Comparison of ENCODE assay signal across 18 cellular contexts in the genomic region with DNA sequence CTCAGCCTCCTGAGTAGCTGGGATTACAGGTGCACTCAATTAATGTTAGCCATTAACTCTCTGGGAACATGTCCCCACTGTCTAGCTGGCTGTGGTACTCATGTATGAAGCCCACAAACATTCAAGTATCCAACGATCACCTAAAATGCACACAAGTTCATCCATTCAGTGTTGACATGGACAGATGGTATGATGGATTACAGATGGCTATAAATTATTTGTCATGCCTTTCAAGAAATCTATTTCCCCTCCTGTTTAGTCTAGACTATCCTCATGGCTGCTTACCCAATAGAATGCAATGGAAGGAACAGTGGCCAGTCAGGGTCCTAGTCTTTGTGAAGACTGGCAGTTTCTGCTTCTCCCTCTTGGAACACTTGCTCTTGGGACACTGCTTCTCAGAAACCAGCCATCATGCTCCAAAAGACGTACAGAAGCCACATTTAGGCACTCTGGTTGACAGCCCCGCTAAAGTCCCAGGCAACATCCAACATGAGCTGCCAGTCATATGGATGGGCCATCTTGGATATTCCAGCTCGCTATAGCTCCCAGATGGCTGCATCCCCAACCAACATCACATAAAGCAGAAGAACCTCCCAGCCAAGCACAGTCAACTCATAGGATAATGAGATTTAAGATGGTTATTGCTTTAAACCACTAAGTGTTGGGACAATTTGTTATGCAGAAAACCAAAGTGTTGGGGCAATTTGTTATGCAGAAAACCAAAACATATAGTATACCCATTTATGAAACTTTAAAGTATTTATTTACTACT. TPM values are rescaled to one million over a fixed set of nuclear protein-coding genes. Genes with fewer than 3 reads are reported as not detected.
DNase-seq lines count a peak whose midpoint lies in the region; ATAC-seq, FAIRE-seq and TF ChIP-seq lines count a peak whose summit lies in the region.
"Had no signal": no experiment of that assay in that cellular context is flagged by ENCODE, and none has a peak within 500 bp of the region (broad histone marks: within the 10 kb centered on the region; RNA-seq: fewer than 3 reads in every experiment).

No MANE protein-coding gene starts in this region.

- FAIRE-seq in K562 (lab: Jason Lieb, UNC): peak; percentile 11
- peak; percentile 20 for FAIRE-seq in urothelium cell line (lab: Jason Lieb, UNC)
- no peak for FAIRE-seq in H54 (lab: Jason Lieb, UNC)
- FAIRE-seq: H1 had no signal

- H2AFZ ChIP-seq in K562 (ENCODE audit: low read depth, low read length) (no peak overlapping the region), MM.1S (ENCODE audit: low read length) (no peak overlapping the region)

- in situ Hi-C loops in K562 (cut with MboI): no loop called here

- ATAC-seq in heart right ventricle (no peak), K562 (no peak), HG03439 (IDR thresholded peaks at IDR 0.05; ENCODE audit: unreplicated experiment) (no peak)
- ATAC-seq: CD8-positive, alpha-beta T cell had no signal

- H3K9me3 ChIP-seq in heart right ventricle (no peaks in the 10 kb centered on the region), K562 (replicated peaks; ENCODE audit: control insufficient read depth, insufficient read depth, low read depth, low read length) (no peaks in the 10 kb centered on the region), MM.1S (replicated peaks; ENCODE audit: insufficient read depth, low read length) (no peaks in the 10 kb centered on the region)
- H3K9me3 ChIP-seq: BLaER1, HAP-1 had no signal

- TF ChIP-seq RAD21 in K562 (CRISPR knock-in tag; conservative IDR thresholded peaks at IDR 0.05 in 1 of 2, IDR thresholded peaks at IDR 0.05 in 1 of 2): no peak

- no peaks in the 10 kb centered on the region for H4K20me1 ChIP-seq in K562 (replicated peaks; ENCODE audit: control insufficient read depth, insufficient read depth, low read length)
- H4K20me1 ChIP-seq in MM.1S (ENCODE audit: insufficient read depth, low read length): no peaks in the 10 kb centered on the region
- H4K20me1 ChIP-seq: BLaER1 had no signal

- H3K36me3 ChIP-seq in heart right ventricle (no peaks in the 10 kb centered on the region), K562 (ENCODE audit: control insufficient read depth, insufficient read depth, low read length) (no peaks in the 10 kb centered on the region), MM.1S (replicated peaks; ENCODE audit: insufficient read depth, low read length) (no peaks in the 10 kb centered on the region)
- H3K36me3 ChIP-seq: BLaER1, HAP-1 had no signal

- H3K79me2 ChIP-seq in K562 (ENCODE audit: control insufficient read depth, insufficient read depth, low read length) (no peaks in the 10 kb centered on the region), MM.1S (ENCODE audit: low read length) (no peaks in the 10 kb centered on the region)

- POLR2A ChIA-PET in K562 (lab: Yijun Ruan, JAX): interaction anchor here (0.6 kb wide), 2 partner anchors 12 to 226 kb away, joined by 3 read pairs; no protein-coding TSS in a partner anchor

- no peak overlapping the region for H3K9ac ChIP-seq in K562 (ENCODE audit: insufficient read depth in 1 of 2, low read depth in 2 of 2, low read length in 2 of 2)
- no peak overlapping the region for H3K9ac ChIP-seq in MM.1S (ENCODE audit: low read length)
- H3K9ac ChIP-seq: BLaER1 had no signal

- H3K4me2 ChIP-seq in K562 (ENCODE audit: insufficient read depth, low read length) (no peak overlapping the region), MM.1S (ENCODE audit: low read depth, low read length) (no peak overlapping the region)
- H3K4me2 ChIP-seq: BLaER1 had no signal

- no peaks in the 10 kb centered on the region for H3F3A ChIP-seq in MM.1S (ENCODE audit: insufficient read depth, low read length)

- H3K27me3 ChIP-seq in heart right ventricle: peaks cover 0 to 4% (median 0%) of the 10 kb centered on the region in 7 donors
- peaks cover 2 to 55% of the 10 kb centered on the region in 2 experiments; a peak in 3 of 5 replicates for H3K27me3 ChIP-seq in K562 (ENCODE audit: control insufficient read depth in 2 of 2, insufficient read depth in 2 of 2, low read length in 2 of 2)
- peaks cover 13% of the 10 kb centered on the region for H3K27me3 ChIP-seq in MM.1S (replicated peaks; ENCODE audit: insufficient read depth, low read length)
- H3K27me3 ChIP-seq: BLaER1 had no signal

- no TSS peak for BruUV-seq in K562 (replicated peaks; lab: Mats Ljungman, UMichigan)

- H3K27ac ChIP-seq in heart right ventricle (no peak overlapping the region), K562 (ENCODE audit: extremely low read depth, low read depth, low read length) (no peak overlapping the region), MM.1S (ENCODE audit: low read length) (no peak overlapping the region)
- H3K27ac ChIP-seq: BLaER1 had no signal

- WGBS in heart right ventricle, 2 donors: 82 to 84% methylated on average over 4 of the region's 4 CpGs
- 0% methylated on average over 4 of the region's 4 CpGs for WGBS in K562 (ENCODE audit: insufficient coverage, low coverage, missing lambda C conversion rate)

- TF ChIP-seq POLR2A in K562 (conservative IDR thresholded peaks at IDR 0.05) (no peak), H54 (IDR thresholded peaks at IDR 0.05; ENCODE audit: low read depth, low read length) (no peak)

- no peaks in the 10 kb centered on the region for H3K9me2 ChIP-seq in MM.1S (replicated peaks; ENCODE audit: insufficient read depth, low read length)

- H3K4me1 ChIP-seq in heart right ventricle: peaks cover 0 to 6% (median 0%) of the 10 kb centered on the region in 9 donors
- H3K4me1 ChIP-seq in K562 (replicated peaks in 1 of 2; ENCODE audit: control insufficient read depth in 2 of 2, insufficient read depth in 2 of 2, low read length in 2 of 2): peaks cover 0 to 7% of the 10 kb centered on the region in 2 experiments; a peak in 1 of 5 replicates
- H3K4me1 ChIP-seq in MM.1S (ENCODE audit: low read length): no peaks in the 10 kb centered on the region
- H3K4me1 ChIP-seq: HAP-1 had no signal

- intact Hi-C loops in cardiac septum (cut with DNase I) (no loop called here), heart right ventricle (cut with DNase I) (loop anchor here in 2 of 10 donors (5.0 to 10.0 kb wide), 2 partner anchors 649 to 676 kb away; no protein-coding TSS in a partner anchor), K562 (cut with micrococcal nuclease) (no loop called here)

- TF ChIP-seq CTCF in heart right ventricle (IDR thresholded peaks at IDR 0.05) (no peak), K562 (IDR thresholded peaks at IDR 0.05 in 2 of 3, conservative IDR thresholded peaks at IDR 0.05 in 1 of 3; ENCODE audit: insufficient read depth in 2 of 3, low read depth in 1 of 3, low read length in 3 of 3) (no peak), MM.1S (IDR thresholded peaks at IDR 0.05; ENCODE audit: low read length) (no peak)

- CTCF ChIA-PET in K562 (lab: Yijun Ruan, JAX; ENCODE audit: low intra/inter-chr PET ratio): no interaction called here

- no peak for TF ChIP-seq EP300 in K562 (IDR thresholded peaks at IDR 0.05; ENCODE audit: low read length)

- no peaks in the 10 kb centered on the region for H3K9me1 ChIP-seq in K562 (ENCODE audit: control insufficient read depth, insufficient read depth, low read length)

- DNase-seq in cardiac septum (ENCODE audit: low spot score) (peak; percentile 38), heart right ventricle (no peak), K562 (ENCODE audit: extremely low read depth in 1 of 4, low spot score in 3 of 4) (no peak), mesenteric fat pad (ENCODE audit: low spot score) (peak; percentile 9), urothelium cell line (ENCODE audit: low spot score) (no peak), MM.1S (no peak), H54 (ENCODE audit: insufficient read length, low spot score) (no peak)
- DNase-seq: 8988T; Calu3; CD8-positive, alpha-beta T cell; DMS79 treated with DMSO at 0.1 percent for 48 hours; GF-D8 had no signal

- H3K4me3 ChIP-seq in heart right ventricle (no peak overlapping the region), K562 (no peak overlapping the region), MM.1S (ENCODE audit: low read length) (no peak overlapping the region)
- H3K4me3 ChIP-seq: BLaER1, HAP-1 had no signal

RNA-seq across cellular contexts. Expression of gene MYL10, which starts 33.1 kb away (rescaled TPM):
- not detected for total RNA-seq in cardiac septum
- total RNA-seq in heart right ventricle: not detected
- polyA plus RNA-seq in heart right ventricle: not detected
- not detected in 2 replicates for total RNA-seq in K562 (2011; cell fraction: chromatin; rRNA removed; ENCODE audit: low replicate concordance)
- not detected in 2 replicates for total RNA-seq in K562 (2011; cell fraction: nucleolus; rRNA removed)
- not detected in 2 replicates for total RNA-seq in K562 (2011; cell fraction: nucleoplasm; rRNA removed)
- not detected in 2 replicates for total RNA-seq in K562 (2014; rRNA removed)
- not detected in 2 replicates for total RNA-seq in K562 (2014; rRNA removed; fragmentation: Illumina TruSeq; extraction: Trizol)
- not detected in 2 replicates for total RNA-seq in K562 (2015; rRNA removed; fragmentation: Illumina TruSeq; extraction: Trizol)
- not detected in 2 replicates for total RNA-seq in K562 (2021)
- not detected in 2 replicates for polyA plus RNA-seq in K562 (2011; rRNA removed)
- not detected in 2 replicates for polyA plus RNA-seq in K562 (2011; cell fraction: cytosol; rRNA removed)
- polyA plus RNA-seq in K562 (2011; cell fraction: nucleus; rRNA removed): not detected in 2 replicates
- polyA plus RNA-seq in K562 (2012): not detected in 2 replicates
- polyA plus RNA-seq in K562 (2014; fragmentation: Illumina TruSeq; extraction: Trizol): not detected in 2 replicates
- not detected for polyA plus RNA-seq in K562 (2014; fragmentation: Nextera tagmentation; extraction: Ambion mirVana)
- not detected in 2 replicates for polyA plus RNA-seq in K562 (2014; rRNA removed)
- polyA minus RNA-seq in K562 (2011; rRNA and poly(A)+ RNA removed): not detected in 2 replicates
- polyA minus RNA-seq in K562 (2011; cell fraction: cytosol; rRNA and poly(A)+ RNA removed): not detected in 2 replicates
- not detected in 2 replicates for polyA minus RNA-seq in K562 (2011; cell fraction: nucleus; rRNA and poly(A)+ RNA removed)
- total RNA-seq in mesenteric fat pad: not detected
- total RNA-seq: Calu3; CD8-positive, alpha-beta T cell; H1; HT-29 had no signal
- polyA plus RNA-seq: AG04450 had no signal

Comparison
In these comparisons a context has a peak if more than half of its experiments do, and no peak if none do; other contexts are left out.
1. DNase-seq: peak in cardiac septum (single experiment) and mesenteric fat pad (single experiment); none in heart right ventricle (0 of 2), K562 (0 of 4), urothelium cell line (single experiment), MM.1S (single experiment) and H54 (single experiment).